1 cellular context compared by ENCODE assay signal in the genomic region with DNA sequence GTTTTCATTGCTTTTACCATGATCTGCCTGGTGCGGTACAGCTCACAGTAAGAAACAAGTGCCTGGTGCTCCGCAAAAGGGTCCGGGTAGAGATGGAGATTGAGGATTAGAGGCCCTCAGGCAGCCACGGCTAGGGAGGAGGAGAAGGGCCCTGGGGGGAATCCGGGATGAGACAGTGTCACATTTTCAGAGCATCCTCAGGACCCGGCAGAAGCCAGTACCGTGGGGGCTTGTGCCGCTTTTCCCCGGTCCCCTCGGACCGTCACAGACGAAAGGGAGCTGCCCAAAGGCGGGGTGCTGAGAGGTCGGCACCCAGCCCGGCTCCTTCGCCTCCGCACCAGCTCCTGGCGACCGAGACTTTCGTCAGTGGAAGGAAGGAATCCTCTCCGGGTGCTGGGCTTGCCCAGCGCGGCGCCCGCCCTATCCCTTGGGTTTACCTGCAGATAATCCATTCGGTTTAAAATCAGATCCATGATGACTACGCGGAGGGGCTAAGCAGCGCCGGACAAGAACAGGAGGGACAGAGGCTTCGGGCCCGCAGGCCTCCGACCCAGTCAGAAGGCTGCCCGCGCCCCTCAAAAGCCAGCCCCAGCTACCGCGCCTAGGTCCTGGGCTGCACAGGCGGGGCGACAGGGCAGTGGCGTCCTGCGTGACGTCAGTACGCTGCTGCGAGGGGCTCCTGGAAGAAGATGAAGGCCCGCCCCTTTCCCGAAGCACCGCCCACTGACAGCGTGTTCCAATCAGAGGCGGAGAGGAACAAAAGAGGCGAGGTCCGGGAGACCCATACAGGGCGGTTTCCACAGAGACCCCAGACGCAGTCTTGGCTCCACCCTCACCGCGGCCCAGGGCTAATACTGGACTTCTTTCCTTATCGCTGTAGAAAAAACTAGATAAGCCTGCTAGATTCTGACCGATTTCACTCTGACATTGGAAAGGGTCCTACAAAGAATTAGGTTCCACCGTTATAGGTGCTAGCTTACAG.
A peak's percentile ranks its signal among the peaks of the same experiment; 100 is the strongest.
TF ChIP-seq lines count a peak whose summit lies in the region.

A gene with protein sequence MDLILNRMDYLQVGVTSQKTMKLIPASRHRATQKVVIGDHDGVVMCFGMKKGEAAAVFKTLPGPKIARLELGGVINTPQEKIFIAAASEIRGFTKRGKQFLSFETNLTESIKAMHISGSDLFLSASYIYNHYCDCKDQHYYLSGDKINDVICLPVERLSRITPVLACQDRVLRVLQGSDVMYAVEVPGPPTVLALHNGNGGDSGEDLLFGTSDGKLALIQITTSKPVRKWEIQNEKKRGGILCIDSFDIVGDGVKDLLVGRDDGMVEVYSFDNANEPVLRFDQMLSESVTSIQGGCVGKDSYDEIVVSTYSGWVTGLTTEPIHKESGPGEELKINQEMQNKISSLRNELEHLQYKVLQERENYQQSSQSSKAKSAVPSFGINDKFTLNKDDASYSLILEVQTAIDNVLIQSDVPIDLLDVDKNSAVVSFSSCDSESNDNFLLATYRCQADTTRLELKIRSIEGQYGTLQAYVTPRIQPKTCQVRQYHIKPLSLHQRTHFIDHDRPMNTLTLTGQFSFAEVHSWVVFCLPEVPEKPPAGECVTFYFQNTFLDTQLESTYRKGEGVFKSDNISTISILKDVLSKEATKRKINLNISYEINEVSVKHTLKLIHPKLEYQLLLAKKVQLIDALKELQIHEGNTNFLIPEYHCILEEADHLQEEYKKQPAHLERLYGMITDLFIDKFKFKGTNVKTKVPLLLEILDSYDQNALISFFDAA (minus strand): TSS at position 634 of the 982 bp plus-strand sequence. CDS start 161 bp downstream, at position 473.

TF ChIP-seq in H1, 55 proteins besides CTCF, POLR2A, EP300 and RAD21:
- TF ChIP-seq HDAC2 (IDR thresholded peaks at IDR 0.05; ENCODE audit: borderline replicate concordance in 1 of 2, low read depth in 2 of 2, low read length in 2 of 2): peak in 1 of 2 experiments; percentile 31; a peak in 1 of 4 replicates
- TF ChIP-seq SIRT6 (IDR thresholded peaks at IDR 0.05; ENCODE audit: low read length): no peak
- no peak for TF ChIP-seq BACH1 (IDR thresholded peaks at IDR 0.05; ENCODE audit: low read length)
- TF ChIP-seq CREB1 (IDR thresholded peaks at IDR 0.05): peak; percentile 95
- TF ChIP-seq, protein P1, sequence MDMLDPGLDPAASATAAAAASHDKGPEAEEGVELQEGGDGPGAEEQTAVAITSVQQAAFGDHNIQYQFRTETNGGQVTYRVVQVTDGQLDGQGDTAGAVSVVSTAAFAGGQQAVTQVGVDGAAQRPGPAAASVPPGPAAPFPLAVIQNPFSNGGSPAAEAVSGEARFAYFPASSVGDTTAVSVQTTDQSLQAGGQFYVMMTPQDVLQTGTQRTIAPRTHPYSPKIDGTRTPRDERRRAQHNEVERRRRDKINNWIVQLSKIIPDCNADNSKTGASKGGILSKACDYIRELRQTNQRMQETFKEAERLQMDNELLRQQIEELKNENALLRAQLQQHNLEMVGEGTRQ (IDR thresholded peaks at IDR 0.05; ENCODE audit: low read length): no peak
- TF ChIP-seq TAF1 (IDR thresholded peaks at IDR 0.05; ENCODE audit: low read depth, low read length): peak; percentile 88
- peak; percentile 49; the same call in 1 of the 2 replicates for TF ChIP-seq SP1 (IDR thresholded peaks at IDR 0.05; ENCODE audit: low read depth, low read length)
- TF ChIP-seq TAF7 (optimal IDR thresholded peaks at IDR 0.05; ENCODE audit: borderline replicate concordance, low read depth, low read length): peak; percentile 82
- 0 out of 2 replicates have a peak, but pooled peaks have one; percentile 45 for TF ChIP-seq KDM5A (IDR thresholded peaks at IDR 0.05; ENCODE audit: low read length)
- no peak for TF ChIP-seq JUND (IDR thresholded peaks at IDR 0.05; ENCODE audit: low read length)
- TF ChIP-seq, protein P2, sequence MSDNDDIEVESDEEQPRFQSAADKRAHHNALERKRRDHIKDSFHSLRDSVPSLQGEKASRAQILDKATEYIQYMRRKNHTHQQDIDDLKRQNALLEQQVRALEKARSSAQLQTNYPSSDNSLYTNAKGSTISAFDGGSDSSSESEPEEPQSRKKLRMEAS (IDR thresholded peaks at IDR 0.05): peak; percentile 62; the same call in 1 of the 2 replicates
- TF ChIP-seq SIN3A (conservative IDR thresholded peaks at IDR 0.05 in 1 of 2, IDR thresholded peaks at IDR 0.05 in 1 of 2; ENCODE audit: low read depth in 1 of 2, low read length in 2 of 2): 0 out of 4 replicates have a peak, but pooled peaks of 1 of the 2 experiments have one; percentile 37
- no peak for TF ChIP-seq MAFK (IDR thresholded peaks at IDR 0.05; ENCODE audit: low read depth, low read length)
- TF ChIP-seq HDAC6 (IDR thresholded peaks at IDR 0.05; ENCODE audit: low read depth, low read length): no peak
- peak; percentile 86 for TF ChIP-seq POLR2AphosphoS5 (IDR thresholded peaks at IDR 0.05; ENCODE audit: low read depth, low read length)
- no peak for TF ChIP-seq ZNF274 (IDR thresholded peaks at IDR 0.05; ENCODE audit: borderline replicate concordance, extremely low read depth, low read length)
- TF ChIP-seq PHF8 (conservative IDR thresholded peaks at IDR 0.05; ENCODE audit: low read depth, low read length): peak; percentile 90
- TF ChIP-seq SP4 (IDR thresholded peaks at IDR 0.05; ENCODE audit: low read length): peak; percentile 59; the same call in 1 of the 2 replicates
- TF ChIP-seq KDM4A (IDR thresholded peaks at IDR 0.05; ENCODE audit: low read depth, low read length, severe bottlenecking): peak; percentile 66
- TF ChIP-seq SP2 (IDR thresholded peaks at IDR 0.05; ENCODE audit: low read length): no peak
- TF ChIP-seq RBBP5 (IDR thresholded peaks at IDR 0.05; ENCODE audit: borderline replicate concordance, low read depth, low read length): 0 out of 2 replicates have a peak, but pooled peaks have one; percentile 45
- peak; percentile 81 for TF ChIP-seq TBP (IDR thresholded peaks at IDR 0.05; ENCODE audit: low read depth, low read length)
- peak; percentile 70 for TF ChIP-seq ASH2L (IDR thresholded peaks at IDR 0.05; ENCODE audit: low read length)
- 0 out of 2 replicates have a peak, but pooled peaks have one; percentile 18 for TF ChIP-seq SRF (IDR thresholded peaks at IDR 0.05; ENCODE audit: low read depth, low read length)
- no peak for TF ChIP-seq RNF2 (IDR thresholded peaks at IDR 0.05; ENCODE audit: borderline replicate concordance, low read depth, low read length, missing control alignments, poor library complexity, severe bottlenecking)
- no peak for TF ChIP-seq BCL11A (IDR thresholded peaks at IDR 0.05; ENCODE audit: low read depth in 2 of 2, low read length in 2 of 2)
